1 cellular context compared by ENCODE assay signal in the genomic region with DNA sequence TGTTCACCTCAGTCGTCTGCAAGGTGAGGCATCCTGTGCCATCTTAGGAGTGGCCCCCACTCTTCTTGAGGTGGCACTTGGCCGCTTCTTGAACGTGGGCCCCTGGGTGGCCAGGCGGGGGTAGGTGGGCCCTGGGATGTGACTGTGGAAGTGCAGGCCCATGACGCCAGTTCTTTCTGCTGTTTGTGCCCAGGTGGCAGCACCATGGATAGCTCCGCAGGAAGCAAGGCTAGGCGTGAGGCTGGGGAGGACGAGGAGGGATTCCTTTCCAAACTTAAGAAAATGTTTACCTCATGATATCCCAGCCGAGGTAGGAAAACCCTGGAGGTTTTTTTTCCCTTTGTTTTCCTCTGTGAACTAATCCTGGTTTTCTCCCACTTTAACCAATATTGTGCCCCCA.
TF ChIP-seq lines count a peak whose summit lies in the region.

No MANE protein-coding gene starts in this region.

TF ChIP-seq in HepG2, 621 proteins besides CTCF, POLR2A, EP300 and RAD21:
- TF ChIP-seq, protein P1, sequence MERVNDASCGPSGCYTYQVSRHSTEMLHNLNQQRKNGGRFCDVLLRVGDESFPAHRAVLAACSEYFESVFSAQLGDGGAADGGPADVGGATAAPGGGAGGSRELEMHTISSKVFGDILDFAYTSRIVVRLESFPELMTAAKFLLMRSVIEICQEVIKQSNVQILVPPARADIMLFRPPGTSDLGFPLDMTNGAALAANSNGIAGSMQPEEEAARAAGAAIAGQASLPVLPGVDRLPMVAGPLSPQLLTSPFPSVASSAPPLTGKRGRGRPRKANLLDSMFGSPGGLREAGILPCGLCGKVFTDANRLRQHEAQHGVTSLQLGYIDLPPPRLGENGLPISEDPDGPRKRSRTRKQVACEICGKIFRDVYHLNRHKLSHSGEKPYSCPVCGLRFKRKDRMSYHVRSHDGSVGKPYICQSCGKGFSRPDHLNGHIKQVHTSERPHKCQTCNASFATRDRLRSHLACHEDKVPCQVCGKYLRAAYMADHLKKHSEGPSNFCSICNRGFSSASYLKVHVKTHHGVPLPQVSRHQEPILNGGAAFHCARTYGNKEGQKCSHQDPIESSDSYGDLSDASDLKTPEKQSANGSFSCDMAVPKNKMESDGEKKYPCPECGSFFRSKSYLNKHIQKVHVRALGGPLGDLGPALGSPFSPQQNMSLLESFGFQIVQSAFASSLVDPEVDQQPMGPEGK (CRISPR knock-in tag; IDR thresholded peaks at IDR 0.05) = no peak
- TF ChIP-seq ZNF558 (CRISPR knock-in tag; IDR thresholded peaks at IDR 0.05; ENCODE audit: borderline replicate concordance) = no peak
- no peak for TF ChIP-seq ZNF207 (IDR thresholded peaks at IDR 0.05; ENCODE audit: borderline replicate concordance)
- TF ChIP-seq NFE2L1 (CRISPR knock-in tag; IDR thresholded peaks at IDR 0.05; ENCODE audit: borderline replicate concordance) = no peak
- TF ChIP-seq, protein P2, sequence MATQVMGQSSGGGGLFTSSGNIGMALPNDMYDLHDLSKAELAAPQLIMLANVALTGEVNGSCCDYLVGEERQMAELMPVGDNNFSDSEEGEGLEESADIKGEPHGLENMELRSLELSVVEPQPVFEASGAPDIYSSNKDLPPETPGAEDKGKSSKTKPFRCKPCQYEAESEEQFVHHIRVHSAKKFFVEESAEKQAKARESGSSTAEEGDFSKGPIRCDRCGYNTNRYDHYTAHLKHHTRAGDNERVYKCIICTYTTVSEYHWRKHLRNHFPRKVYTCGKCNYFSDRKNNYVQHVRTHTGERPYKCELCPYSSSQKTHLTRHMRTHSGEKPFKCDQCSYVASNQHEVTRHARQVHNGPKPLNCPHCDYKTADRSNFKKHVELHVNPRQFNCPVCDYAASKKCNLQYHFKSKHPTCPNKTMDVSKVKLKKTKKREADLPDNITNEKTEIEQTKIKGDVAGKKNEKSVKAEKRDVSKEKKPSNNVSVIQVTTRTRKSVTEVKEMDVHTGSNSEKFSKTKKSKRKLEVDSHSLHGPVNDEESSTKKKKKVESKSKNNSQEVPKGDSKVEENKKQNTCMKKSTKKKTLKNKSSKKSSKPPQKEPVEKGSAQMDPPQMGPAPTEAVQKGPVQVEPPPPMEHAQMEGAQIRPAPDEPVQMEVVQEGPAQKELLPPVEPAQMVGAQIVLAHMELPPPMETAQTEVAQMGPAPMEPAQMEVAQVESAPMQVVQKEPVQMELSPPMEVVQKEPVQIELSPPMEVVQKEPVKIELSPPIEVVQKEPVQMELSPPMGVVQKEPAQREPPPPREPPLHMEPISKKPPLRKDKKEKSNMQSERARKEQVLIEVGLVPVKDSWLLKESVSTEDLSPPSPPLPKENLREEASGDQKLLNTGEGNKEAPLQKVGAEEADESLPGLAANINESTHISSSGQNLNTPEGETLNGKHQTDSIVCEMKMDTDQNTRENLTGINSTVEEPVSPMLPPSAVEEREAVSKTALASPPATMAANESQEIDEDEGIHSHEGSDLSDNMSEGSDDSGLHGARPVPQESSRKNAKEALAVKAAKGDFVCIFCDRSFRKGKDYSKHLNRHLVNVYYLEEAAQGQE (IDR thresholded peaks at IDR 0.05; ENCODE audit: borderline replicate concordance in 1 of 2, low read depth in 1 of 2, low read length in 2 of 2) = peak; percentile 56 to 90
- no peak for TF ChIP-seq KLF12 (CRISPR knock-in tag; IDR thresholded peaks at IDR 0.05; ENCODE audit: borderline replicate concordance)
- no peak for TF ChIP-seq RFX1 (IDR thresholded peaks at IDR 0.05)
- TF ChIP-seq MTA1 (CRISPR knock-in tag; IDR thresholded peaks at IDR 0.05; ENCODE audit: borderline replicate concordance) = no peak
- TF ChIP-seq ZSCAN9 (CRISPR knock-in tag; IDR thresholded peaks at IDR 0.05; ENCODE audit: borderline replicate concordance) = no peak
- TF ChIP-seq TEAD2 (CRISPR knock-in tag; IDR thresholded peaks at IDR 0.05) = no peak
- 0 out of 2 replicates have a peak, but pooled peaks have one; percentile 48 for TF ChIP-seq MIER2 (CRISPR knock-in tag; IDR thresholded peaks at IDR 0.05)
